18 cellular contexts compared by ENCODE assay signal in the genomic region with DNA sequence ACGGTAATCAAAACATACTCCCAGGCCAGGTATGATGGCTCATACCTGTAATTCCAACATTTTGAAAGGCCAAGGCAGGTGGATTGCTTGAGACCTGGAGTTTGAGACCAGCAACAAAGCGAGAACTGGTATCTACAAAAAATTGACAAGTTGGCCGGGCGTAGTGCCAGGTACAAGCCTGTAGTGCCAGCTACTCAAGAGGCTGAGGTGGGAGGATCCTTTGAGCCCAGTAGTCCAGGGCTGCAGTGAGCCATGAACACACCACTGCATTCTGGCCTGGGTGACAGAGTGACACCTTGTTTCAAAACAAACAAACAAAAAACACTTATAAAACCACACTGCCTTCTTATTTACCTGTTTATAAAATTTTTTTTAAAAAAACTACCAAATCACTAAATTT.
DNase-seq lines count a peak whose midpoint lies in the region; ATAC-seq, FAIRE-seq and TF ChIP-seq lines count a peak whose summit lies in the region.
"Had no signal": no experiment of that assay in that cellular context is flagged by ENCODE, and none has a peak within 500 bp of the region (broad histone marks: within the 10 kb centered on the region; RNA-seq: fewer than 3 reads in every experiment).

No MANE protein-coding gene starts in this region.

- no peaks in the 10 kb centered on the region for H3K9me3 ChIP-seq in lower lobe of right lung
- H3K9me3 ChIP-seq: psoas muscle had no signal

- H3K4me1 Mint-ChIP-seq in activated CD4-positive, alpha-beta T cell treated with anti-CD3 and anti-CD28 coated beads for 36 hours: no peaks in the 10 kb centered on the region
- H3K4me1 Mint-ChIP-seq: B cell; naive thymus-derived CD4-positive, alpha-beta T cell had no signal

- H3K27me3 ChIP-seq in lower lobe of right lung (ENCODE audit: low read depth): no peaks in the 10 kb centered on the region

- H3K4me1 ChIP-seq in lower lobe of right lung: no peaks in the 10 kb centered on the region
- H3K4me1 ChIP-seq: psoas muscle had no signal

- ATAC-seq in lower lobe of right lung: peak; percentile 80 to 91
- ATAC-seq in GM18517 (IDR thresholded peaks at IDR 0.05; ENCODE audit: unreplicated experiment): no peak
- no peak for ATAC-seq in activated CD4-positive, alpha-beta T cell treated with anti-CD3 and anti-CD28 coated beads for 36 hours
- ATAC-seq: naive thymus-derived CD4-positive, alpha-beta T cell; psoas muscle had no signal

- FAIRE-seq in HTR-8/SVneo (lab: Jason Lieb, UNC): no peak

- no peak overlapping the region for H3K4me3 ChIP-seq in lower lobe of right lung
- H3K4me3 ChIP-seq: psoas muscle had no signal

- H3K27ac Mint-ChIP-seq in activated CD4-positive, alpha-beta T cell treated with anti-CD3 and anti-CD28 coated beads for 36 hours: no peak overlapping the region
- H3K27ac Mint-ChIP-seq: B cell; naive thymus-derived CD4-positive, alpha-beta T cell had no signal

- H3K36me3 ChIP-seq in lower lobe of right lung: no peaks in the 10 kb centered on the region

- no peak for TF ChIP-seq CTCF in lower lobe of right lung (IDR thresholded peaks at IDR 0.05)

- H3K36me3 Mint-ChIP-seq in activated CD4-positive, alpha-beta T cell treated with anti-CD3 and anti-CD28 coated beads for 36 hours (ENCODE audit: low read depth): no peaks in the 10 kb centered on the region
- H3K36me3 Mint-ChIP-seq: naive thymus-derived CD4-positive, alpha-beta T cell had no signal

- no peak overlapping the region for H3K27ac ChIP-seq in lower lobe of right lung
- H3K27ac ChIP-seq: psoas muscle had no signal

- peaks cover 16% of the 10 kb centered on the region for H3K27me3 Mint-ChIP-seq in activated CD4-positive, alpha-beta T cell treated with anti-CD3 and anti-CD28 coated beads for 36 hours
- H3K27me3 Mint-ChIP-seq: brain had no signal

- H3K9me3 Mint-ChIP-seq in activated CD4-positive, alpha-beta T cell treated with anti-CD3 and anti-CD28 coated beads for 36 hours (ENCODE audit: low read depth): no peaks in the 10 kb centered on the region
- H3K9me3 Mint-ChIP-seq: brain; naive thymus-derived CD4-positive, alpha-beta T cell had no signal

- POLR2A ChIA-PET in activated CD4-positive, alpha-beta T cell treated with anti-CD3 and anti-CD28 coated beads for 36 hours (lab: Charles Lee): no interaction called here

- intact Hi-C loops in lower lobe of right lung (cut with DNase I): no loop called here
- intact Hi-C loops in activated CD4-positive, alpha-beta T cell treated with anti-CD3 and anti-CD28 coated beads for 36 hours (cut with DNase I, micrococcal nuclease): no loop called here

- DNase-seq in DMS79 (lab: John Stamatoyannopoulos, UW) (peak; percentile 76), NCI-H2029 (lab: John Stamatoyannopoulos, UW) (peak; percentile 66), RPMI8226 (peak; percentile 24), lower lobe of right lung (peak; percentile 81), Kasumi-1 (lab: John Stamatoyannopoulos, UW) (no peak), HTR-8/SVneo (ENCODE audit: insufficient read length, low spot score) (no peak)
- no peak for DNase-seq in activated CD4-positive, alpha-beta T cell treated with anti-CD3 and anti-CD28 coated beads for 36 hours
- DNase-seq: activated CD4-positive, CD25-positive, alpha-beta regulatory T cell treated with anti-CD3 and anti-CD28 coated beads, Interleukin-2, amount 50 U/mL, for 72 hours; activated gamma-delta T cell; DND-41; effector CD4-positive, alpha-beta T cell; KBM-7; naive thymus-derived CD4-positive, alpha-beta T cell; NCI-H1694; psoas muscle had no signal

- H3K4me3 Mint-ChIP-seq in activated CD4-positive, alpha-beta T cell treated with anti-CD3 and anti-CD28 coated beads for 36 hours: no peak overlapping the region
- H3K4me3 Mint-ChIP-seq: B cell; brain; naive thymus-derived CD4-positive, alpha-beta T cell had no signal

- CTCF ChIA-PET in activated CD4-positive, alpha-beta T cell treated with anti-CD3 and anti-CD28 coated beads for 36 hours (lab: Charles Lee): no interaction called here

Comparison
In these comparisons a context has a peak if more than half of its experiments do, and no peak if none do; other contexts are left out.
1. DNase-seq: peak in DMS79 (single experiment), NCI-H2029 (single experiment), RPMI8226 (single experiment) and lower lobe of right lung (single experiment); none in Kasumi-1 (0 of 2), HTR-8/SVneo (single experiment) and activated CD4-positive, alpha-beta T cell treated with anti-CD3 and anti-CD28 coated beads for 36 hours (single experiment).
2. ATAC-seq: peak in lower lobe of right lung (2 of 2); none in GM18517 (single experiment) and activated CD4-positive, alpha-beta T cell treated with anti-CD3 and anti-CD28 coated beads for 36 hours (single experiment).